25 cellular contexts compared by ENCODE assay signal in the genomic region with DNA sequence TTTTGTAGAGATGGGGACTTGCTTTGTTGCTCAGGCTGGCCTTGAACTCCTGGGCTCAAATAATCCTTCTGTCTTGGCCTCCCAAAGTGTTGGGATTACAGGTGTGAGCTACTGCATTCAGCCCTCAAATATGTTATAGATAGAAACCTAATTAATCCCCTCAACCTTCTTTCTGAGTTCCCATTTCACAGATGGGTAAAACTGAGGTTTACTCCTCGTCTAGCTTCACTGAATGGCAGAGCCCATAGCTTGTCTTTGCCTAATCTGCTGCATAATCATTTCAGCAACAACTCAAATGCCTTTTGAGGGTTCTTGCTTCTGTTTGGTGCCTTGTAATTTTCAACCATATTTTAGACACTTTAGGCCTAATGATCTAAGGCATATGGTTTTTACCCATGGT. TPM values are rescaled to one million over a fixed set of nuclear protein-coding genes. Genes with fewer than 3 reads are reported as not detected.
"Had no signal": no experiment of that assay in that cellular context is flagged by ENCODE, and none has a peak within 500 bp of the region (broad histone marks: within the 10 kb centered on the region; RNA-seq: fewer than 3 reads in every experiment).

No MANE protein-coding gene starts in this region.

- H3K27me3 ChIP-seq: gastrocnemius medialis, ovary, tibial nerve, upper lobe of left lung had no signal

- H3K27ac Mint-ChIP-seq: endodermal cell; stimulated activated naive B cell treated with anti-CD40 and anti-IgM and Interleukin-4, amounts not matched to agents 10 μg/mL and 1 μg/mL and 100 μg/mL, for 72 hours; stimulated activated naive CD8-positive, alpha-beta T cell treated with anti-CD3 and anti-CD28 coated beads, Interleukin-15, Interleukin-2, amounts not matched to agents 100 ng/mL and 50 ng/mL, for 24 hours had no signal

- H3K9me3 ChIP-seq: gastrocnemius medialis, lower lobe of right lung, ovary, psoas muscle, thoracic aorta, tibial nerve, upper lobe of left lung had no signal

- H3K9me3 Mint-ChIP-seq: natural killer cell; stimulated activated naive B cell treated with anti-CD40 and anti-IgM and Interleukin-4, amounts not matched to agents 10 μg/mL and 1 μg/mL and 100 μg/mL, for 72 hours; stimulated activated naive CD8-positive, alpha-beta T cell treated with anti-CD3 and anti-CD28 coated beads, Interleukin-15, Interleukin-2, amounts not matched to agents 100 ng/mL and 50 ng/mL, for 24 hours had no signal

- H3K4me3 ChIP-seq: dorsolateral prefrontal cortex, gastrocnemius medialis, lower lobe of right lung, ovary, psoas muscle, skin epidermis, thoracic aorta, tibial nerve, upper lobe of left lung had no signal

- DNase-seq: effector CD4-positive, alpha-beta T cell; endodermal cell; foreskin fibroblast; gastrocnemius medialis; head of caudate nucleus; left ventricle myocardium superior; lower lobe of right lung; natural killer cell; occipital lobe; ovary; psoas muscle; right cardiac atrium; stimulated activated CD4-positive, alpha-beta T cell treated with anti-CD3 and anti-CD28 coated beads, Interleukin-15, amount 100 ng/mL, for 24 hours; stimulated activated CD4-positive, alpha-beta T cell treated with anti-CD3 and anti-CD28 coated beads, Interleukin-2, amount 100 ng/mL, for 48 hours; stimulated activated naive B cell treated with anti-CD40 and anti-IgM and Interleukin-4, amounts not matched to agents 10 μg/mL and 1 μg/mL and 100 μg/mL, for 72 hours; upper lobe of left lung had no signal

- H3K36me3 ChIP-seq: gastrocnemius medialis, ovary, thoracic aorta, tibial nerve had no signal

- ATAC-seq: esophagus mucosa; gastrocnemius medialis; left ventricle myocardium superior; lower lobe of right lung; natural killer cell; psoas muscle; right cardiac atrium; stimulated activated naive B cell treated with anti-CD40 and anti-IgM and Interleukin-4, amounts not matched to agents 10 μg/mL and 1 μg/mL and 100 μg/mL, for 72 hours had no signal

- H3K36me3 Mint-ChIP-seq: natural killer cell had no signal

- H3K4me3 Mint-ChIP-seq: endodermal cell; natural killer cell; stimulated activated naive B cell treated with anti-CD40 and anti-IgM and Interleukin-4, amounts not matched to agents 10 μg/mL and 1 μg/mL and 100 μg/mL, for 72 hours; stimulated activated naive CD8-positive, alpha-beta T cell treated with anti-CD3 and anti-CD28 coated beads, Interleukin-15, Interleukin-2, amounts not matched to agents 100 ng/mL and 50 ng/mL, for 24 hours had no signal

- H3K4me1 ChIP-seq: gastrocnemius medialis, lower lobe of right lung, psoas muscle, tibial nerve, upper lobe of left lung had no signal

- H3K4me1 Mint-ChIP-seq: endodermal cell had no signal

- H3K27me3 Mint-ChIP-seq: stimulated activated naive B cell treated with anti-CD40 and anti-IgM and Interleukin-4, amounts not matched to agents 10 μg/mL and 1 μg/mL and 100 μg/mL, for 72 hours; stimulated activated naive CD8-positive, alpha-beta T cell treated with anti-CD3 and anti-CD28 coated beads, Interleukin-15, Interleukin-2, amounts not matched to agents 100 ng/mL and 50 ng/mL, for 24 hours had no signal

- H3K27ac ChIP-seq: dorsolateral prefrontal cortex, epithelial cell of prostate, gastrocnemius medialis, lower lobe of right lung, ovary, psoas muscle, skin epidermis, thoracic aorta, tibial nerve, upper lobe of left lung had no signal

RNA-seq across cellular contexts. Expression of a gene that starts 36.0 kb away (rescaled TPM):
- total RNA-seq: endodermal cell, esophagus mucosa, glomerular endothelial cell, occipital lobe, renal cortical epithelial cell had no signal
